In genomic region chr19:38678891-38679494, GRCh38 we compare ENCODE assay signal across 1 cellular context.
TF ChIP-seq lines count a peak whose summit lies in the region.

No MANE protein-coding gene starts in this region.

TF ChIP-seq in WTC11, 78 proteins besides CTCF, POLR2A, EP300 and RAD21 (continued from another document):
- TF ChIP-seq ZSCAN18 (CRISPR knock-in tag; IDR thresholded peaks at IDR 0.05), result no peak
